Comparison of ENCODE assay signal across 8 cellular contexts in the genomic region with DNA sequence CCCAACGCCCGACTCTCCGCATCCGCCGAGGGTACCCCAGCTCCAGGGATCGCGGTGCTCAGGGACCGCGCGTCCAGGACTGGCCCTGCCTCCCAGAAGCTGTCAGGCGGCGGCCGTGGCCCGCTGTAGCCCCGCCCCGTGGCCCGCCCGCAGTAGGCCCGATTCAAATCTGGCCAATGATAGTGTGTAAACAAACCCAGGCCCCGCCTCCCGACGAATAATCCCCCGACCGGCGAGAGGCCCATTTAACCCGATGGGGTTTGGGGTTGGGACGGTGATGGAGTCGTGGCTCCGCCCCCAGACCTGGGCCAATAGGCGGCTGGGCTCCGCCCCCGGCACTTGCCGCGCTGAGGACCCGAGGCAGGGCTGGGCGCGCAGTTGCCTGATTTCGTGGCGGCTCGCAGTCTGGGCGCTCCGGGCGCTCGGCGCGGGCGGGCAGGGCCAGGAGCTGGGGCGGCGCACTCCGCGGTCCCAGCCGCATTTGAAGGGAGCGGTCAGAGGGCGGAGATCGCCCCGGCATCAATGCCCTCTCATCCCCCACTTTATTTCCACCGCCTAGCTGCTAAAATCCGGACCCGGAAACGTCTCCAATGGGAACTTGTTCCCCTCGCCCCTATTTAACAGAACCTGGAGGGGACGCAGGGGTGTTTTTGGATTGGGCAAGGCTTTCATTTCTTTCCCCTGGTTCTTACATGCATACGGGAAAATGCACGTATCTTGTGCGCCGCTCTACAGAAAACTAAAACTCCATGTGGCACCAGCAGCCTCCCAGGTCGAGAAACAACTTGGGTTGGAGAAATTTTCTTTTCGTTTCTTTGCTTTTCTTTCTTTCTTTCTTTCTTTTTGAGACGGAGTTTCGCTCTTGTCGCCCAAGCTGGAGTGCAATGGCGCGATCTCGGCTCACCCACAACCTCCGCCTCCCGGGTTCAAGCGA. TPM values are rescaled to one million over a fixed set of nuclear protein-coding genes. Genes with fewer than 3 reads are reported as not detected.
DNase-seq lines count a peak whose midpoint lies in the region; ATAC-seq and TF ChIP-seq lines count a peak whose summit lies in the region.

No MANE protein-coding gene starts in this region.

- peak; percentile 100 for DNase-seq in NCI-H69 (lab: John Stamatoyannopoulos, UW)
- peak; percentile 100 for DNase-seq in activated CD4-positive, alpha-beta T cell treated with anti-CD3 and anti-CD28 coated beads, Interleukin-2, amount 50 U/mL, for 1 hour
- peak; percentile 100 for DNase-seq in left lung
- peak; percentile 100 for DNase-seq in stimulated activated CD4-positive, alpha-beta T cell treated with anti-CD3 and anti-CD28 coated beads, Interleukin-2, amount 100 ng/mL, for 4 hours (ENCODE audit: low read depth)

- TF ChIP-seq CTCF in C4-2B (conservative IDR thresholded peaks at IDR 0.05) (no peak), left lung (IDR thresholded peaks at IDR 0.05) (no peak)

- intact Hi-C loops in dendritic cell treated with granulocyte-macrophage colony-stimulating factor and Interleukin-4, amounts not matched to agents 40 ng/mL and 50 ng/mL, for 4 days (cut with micrococcal nuclease), result loop anchor here (1.0 to 5.0 kb wide), 3 partner anchors 8 to 86 kb away; a partner anchor contains a TSS
- intact Hi-C loops in left lung (cut with DNase I), result loop anchor here in 1 of 2 donors (10.0 kb wide), 1 partner anchor 94 kb away; no protein-coding TSS in a partner anchor

- H3K9me3 ChIP-seq in left lung, result no peaks in the 10 kb centered on the region

- no peaks in the 10 kb centered on the region for H3K27me3 ChIP-seq in left lung

- no peaks in the 10 kb centered on the region for H3K36me3 Mint-ChIP-seq in dendritic cell treated with granulocyte-macrophage colony-stimulating factor and Interleukin-4, amounts not matched to agents 40 ng/mL and 50 ng/mL, for 4 days (ENCODE audit: low read depth)

- H3K4me3 Mint-ChIP-seq in dendritic cell treated with granulocyte-macrophage colony-stimulating factor and Interleukin-4, amounts not matched to agents 40 ng/mL and 50 ng/mL, for 4 days, result peak overlapping the region; percentile 85

- H3K27ac ChIP-seq in C4-2B (peak overlapping the region; percentile 68), left lung (peak overlapping the region; percentile 88 to 89)

- H3K27ac Mint-ChIP-seq in dendritic cell treated with granulocyte-macrophage colony-stimulating factor and Interleukin-4, amounts not matched to agents 40 ng/mL and 50 ng/mL, for 4 days, result peak overlapping the region; percentile 74

- H3K27me3 Mint-ChIP-seq in dendritic cell treated with granulocyte-macrophage colony-stimulating factor and Interleukin-4, amounts not matched to agents 40 ng/mL and 50 ng/mL, for 4 days, result peaks cover 15% of the 10 kb centered on the region

- H3K4me1 ChIP-seq in left lung, result peaks cover 10 to 40% of the 10 kb centered on the region in 2 donors

- H3K36me3 ChIP-seq in left lung, result no peaks in the 10 kb centered on the region

- H3K4me1 Mint-ChIP-seq in dendritic cell treated with granulocyte-macrophage colony-stimulating factor and Interleukin-4, amounts not matched to agents 40 ng/mL and 50 ng/mL, for 4 days (ENCODE audit: low read depth), result peaks cover 66% of the 10 kb centered on the region

- H3K4me3 ChIP-seq in left lung, result peak overlapping the region; percentile 38 to 56

- H3K9me3 Mint-ChIP-seq in dendritic cell treated with granulocyte-macrophage colony-stimulating factor and Interleukin-4, amounts not matched to agents 40 ng/mL and 50 ng/mL, for 4 days, result no peaks in the 10 kb centered on the region

- ATAC-seq in GM19372 (IDR thresholded peaks at IDR 0.05; ENCODE audit: low read depth, unreplicated experiment) (peak; percentile 99), HG03521 (IDR thresholded peaks at IDR 0.05; ENCODE audit: unreplicated experiment) (peak; percentile 94), left lung (peak; percentile 98)

RNA-seq across cellular contexts. Expression of a gene that starts 8.4 kb away (rescaled TPM):
- 10 to 100 TPM; 13.8 to 15.5 TPM for total RNA-seq in left lung

RNA-seq across cellular contexts. Expression of a gene that starts 27.6 kb away (rescaled TPM):
- under 1 TPM; 0.37 to 0.50 TPM for total RNA-seq in left lung

Comparison
In these comparisons a context has a peak if more than half of its experiments do, and no peak if none do; other contexts are left out.
1. Peak in every context shown above with its lines: DNase-seq, ATAC-seq, H3K4me3 ChIP-seq and H3K27ac ChIP-seq.